1 cellular context compared by ENCODE assay signal in genomic region chr9:69131682-69132081, GRCh38.
TF ChIP-seq lines count a peak whose summit lies in the region.

No MANE protein-coding gene starts in this region.

TF ChIP-seq in GM23338, 12 proteins besides CTCF, POLR2A, EP300 and RAD21 (continued from another document):
- TF ChIP-seq, protein P1, sequence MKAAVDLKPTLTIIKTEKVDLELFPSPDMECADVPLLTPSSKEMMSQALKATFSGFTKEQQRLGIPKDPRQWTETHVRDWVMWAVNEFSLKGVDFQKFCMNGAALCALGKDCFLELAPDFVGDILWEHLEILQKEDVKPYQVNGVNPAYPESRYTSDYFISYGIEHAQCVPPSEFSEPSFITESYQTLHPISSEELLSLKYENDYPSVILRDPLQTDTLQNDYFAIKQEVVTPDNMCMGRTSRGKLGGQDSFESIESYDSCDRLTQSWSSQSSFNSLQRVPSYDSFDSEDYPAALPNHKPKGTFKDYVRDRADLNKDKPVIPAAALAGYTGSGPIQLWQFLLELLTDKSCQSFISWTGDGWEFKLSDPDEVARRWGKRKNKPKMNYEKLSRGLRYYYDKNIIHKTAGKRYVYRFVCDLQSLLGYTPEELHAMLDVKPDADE (IDR thresholded peaks at IDR 0.05) = no peak
- TF ChIP-seq POLR2AphosphoS5 (IDR thresholded peaks at IDR 0.05; ENCODE audit: low read depth) = no peak
- TF ChIP-seq STAT1 (IDR thresholded peaks at IDR 0.05; ENCODE audit: unreplicated experiment) = no peak
- no peak for TF ChIP-seq ZNF331 (CRISPR knock-in tag; IDR thresholded peaks at IDR 0.05; ENCODE audit: low read depth)
TF ChIP-seq in GM23338: peak in this region for 0.
